ENCODE assay signal across 7 cellular contexts in the genomic region with DNA sequence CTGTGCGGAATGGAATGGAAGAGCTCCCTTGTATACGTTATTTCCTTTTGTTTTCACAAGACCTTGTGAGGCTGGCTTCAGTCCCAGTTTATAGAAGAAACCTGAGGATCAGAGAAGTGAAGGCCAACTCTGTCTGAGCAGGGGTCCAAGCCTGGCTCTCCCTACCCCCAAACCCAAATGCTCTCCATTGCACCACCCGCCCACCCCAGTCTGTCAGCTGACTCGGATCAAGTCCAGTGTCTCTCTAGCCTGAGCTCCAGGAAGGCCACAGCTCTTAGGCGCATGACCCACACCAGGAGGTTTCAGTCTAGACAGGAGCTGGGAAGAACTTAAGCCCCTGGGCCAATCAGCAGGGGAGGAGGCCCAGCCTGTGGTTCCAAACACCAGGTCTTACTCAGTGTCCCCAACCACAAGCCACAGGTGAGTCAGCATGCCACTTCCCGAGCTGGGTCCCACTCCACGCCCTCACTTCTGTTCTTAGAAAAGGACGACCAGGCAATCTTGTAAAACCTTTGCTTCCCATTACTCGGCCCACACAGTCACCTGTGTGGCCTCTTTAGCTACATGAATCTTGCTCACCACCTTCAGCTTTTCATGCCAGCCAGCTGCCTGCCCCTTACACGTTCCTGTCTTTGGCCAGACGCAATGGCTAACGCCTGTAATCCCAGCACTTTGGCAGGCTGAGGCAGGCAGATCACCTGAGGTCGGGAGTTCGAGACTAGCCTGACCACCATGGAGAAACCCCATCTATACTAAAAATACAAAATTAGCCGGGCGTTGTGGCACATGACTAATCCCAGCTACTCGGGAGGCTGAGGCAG. TPM values are rescaled to one million over a fixed set of nuclear protein-coding genes. Genes with fewer than 3 reads are reported as not detected.
DNase-seq lines count a peak whose midpoint lies in the region; TF ChIP-seq lines count a peak whose summit lies in the region.

No MANE protein-coding gene starts in this region.

- TF ChIP-seq CTCF in GM20000 (IDR thresholded peaks at IDR 0.05; ENCODE audit: extremely low read depth, missing control alignments) (no peak), choroid plexus epithelial cell (conservative IDR thresholded peaks at IDR 0.05; ENCODE audit: low read depth, low read length) (no peak), tibial artery (IDR thresholded peaks at IDR 0.05) (no peak)

- H3K4me1 ChIP-seq in tibial artery: peaks cover 0 to 45% (median 27%) of the 10 kb centered on the region in 4 donors
- H3K4me1 ChIP-seq in Karpas-422 (ENCODE audit: low read length): peaks cover 16% of the 10 kb centered on the region

- H3K27ac ChIP-seq in tibial artery (peak overlapping the region; percentile 39 to 95), Karpas-422 (ENCODE audit: low read length) (no peak overlapping the region)

- H3K9me2 ChIP-seq in Karpas-422 (replicated peaks; ENCODE audit: insufficient read depth, low read length): no peaks in the 10 kb centered on the region

- no peak overlapping the region for H3K4me3 ChIP-seq in choroid plexus epithelial cell (ENCODE audit: low read depth, low read length)
- H3K4me3 ChIP-seq in tibial artery: no peak overlapping the region
- H3K4me3 ChIP-seq in Karpas-422 (ENCODE audit: low read length): no peak overlapping the region

- no peak overlapping the region for H3K4me2 ChIP-seq in Karpas-422 (ENCODE audit: low read depth, low read length, poor library complexity, severe bottlenecking)

- H3K36me3 ChIP-seq in tibial artery: peaks cover 22 to 66% (median 29%) of the 10 kb centered on the region in 3 donors
- H3K36me3 ChIP-seq in Karpas-422 (ENCODE audit: insufficient read depth, low read length): no peaks in the 10 kb centered on the region

- intact Hi-C loops in tibial artery (cut with DNase I; ENCODE audit: low total_unique reads): no loop called here

- H4K20me1 ChIP-seq in Karpas-422 (ENCODE audit: insufficient read depth, low read depth, low read length): no peaks in the 10 kb centered on the region

- DNase-seq in GM20000 (ENCODE audit: low spot score): peak; percentile 57
- DNase-seq in HS-5 (ENCODE audit: low read depth): peak; percentile 53
- peak; percentile 85 to 92 for DNase-seq in activated CD4-positive, alpha-beta T cell treated with anti-CD3 and anti-CD28 coated beads for 24 hours (ENCODE audit: low read depth in 2 of 2)
- peak; percentile 96 for DNase-seq in choroid plexus epithelial cell (ENCODE audit: low read depth)
- DNase-seq in non-pigmented ciliary epithelial cell (ENCODE audit: low read depth): peak; percentile 93
- DNase-seq in tibial artery: no peak
- DNase-seq in Karpas-422: no peak

- no peak overlapping the region for H2AFZ ChIP-seq in Karpas-422 (ENCODE audit: low read length)

- no peaks in the 10 kb centered on the region for H3K79me2 ChIP-seq in Karpas-422 (ENCODE audit: low read length)

- H3K9me3 ChIP-seq in tibial artery (no peaks in the 10 kb centered on the region), Karpas-422 (ENCODE audit: low read length) (no peaks in the 10 kb centered on the region)

- H3K27me3 ChIP-seq in tibial artery: no peaks in the 10 kb centered on the region
- no peaks in the 10 kb centered on the region for H3K27me3 ChIP-seq in Karpas-422 (ENCODE audit: low read length)

- no peak overlapping the region for H3K9ac ChIP-seq in Karpas-422 (ENCODE audit: low read length)

RNA-seq across cellular contexts. Expression of a gene that starts 27.8 kb away (rescaled TPM):
- 6.9 and 8.6 TPM in 2 replicates for total RNA-seq in Karpas-422 (2014; rRNA removed; shearing (Covaris generic); ENCODE audit: low replicate concordance)

RNA-seq across cellular contexts. Expression of a gene that starts 30.2 kb away (rescaled TPM):
- total RNA-seq in Karpas-422 (2014; rRNA removed; shearing (Covaris generic); ENCODE audit: low replicate concordance): 61.3 and 76.0 TPM in 2 replicates

RNA-seq across cellular contexts. Expression of a gene that starts 44.1 kb away (rescaled TPM):
- total RNA-seq in Karpas-422 (2014; rRNA removed; shearing (Covaris generic); ENCODE audit: low replicate concordance): 0.61 and 5.8 TPM in 2 replicates

RNA-seq across cellular contexts. Expression of a gene that starts 57.1 kb away (rescaled TPM):
- not detected in 2 replicates for total RNA-seq in Karpas-422 (2014; rRNA removed; shearing (Covaris generic); ENCODE audit: low replicate concordance)

Comparison
In these comparisons a context has a peak if more than half of its experiments do, and no peak if none do; other contexts are left out.
1. DNase-seq: peak in GM20000 (single experiment), HS-5 (single experiment), activated CD4-positive, alpha-beta T cell treated with anti-CD3 and anti-CD28 coated beads for 24 hours (2 of 2), choroid plexus epithelial cell (single experiment) and non-pigmented ciliary epithelial cell (single experiment); none in tibial artery (0 of 2) and Karpas-422 (single experiment).